13 cellular contexts compared by ENCODE assay signal in genomic region chr12:67366530-67367196, GRCh38.
A peak's percentile ranks its signal among the peaks of the same experiment; 100 is the strongest.
DNase-seq lines count a peak whose midpoint lies in the region; TF ChIP-seq lines count a peak whose summit lies in the region.
"Had no signal": no experiment of that assay in that cellular context is flagged by ENCODE, and none has a peak within 500 bp of the region (broad histone marks: within the 10 kb centered on the region; RNA-seq: fewer than 3 reads in every experiment).

No MANE protein-coding gene starts in this region.

- H3K4me1 ChIP-seq in effector memory CD4-positive, alpha-beta T cell (ENCODE audit: control insufficient read depth, insufficient read depth, low read length, poor library complexity, severe bottlenecking) = no peaks in the 10 kb centered on the region
- H3K4me1 ChIP-seq: foreskin keratinocyte had no signal

- no peaks in the 10 kb centered on the region for H3K27me3 ChIP-seq in effector memory CD4-positive, alpha-beta T cell (replicated peaks; ENCODE audit: control insufficient read depth, insufficient read depth, low read length, poor library complexity, severe bottlenecking)
- H3K27me3 ChIP-seq: foreskin keratinocyte had no signal

- H3K4me3 ChIP-seq in AG04449 (ENCODE audit: low read depth, low read length) = no peak overlapping the region
- no peak overlapping the region for H3K4me3 ChIP-seq in effector memory CD4-positive, alpha-beta T cell (ENCODE audit: insufficient read depth, low read depth, low read length, poor library complexity, severe bottlenecking)
- H3K4me3 ChIP-seq: PC-9 had no signal

- CTCF ChIA-PET in AG04449 (lab: Yijun Ruan, JAX) = interaction anchor here (0.8 to 1.1 kb wide), 2 partner anchors 11 to 17 kb away, joined by 3 read pairs; no protein-coding TSS in a partner anchor

- POLR2A ChIA-PET in AG04449 (lab: Yijun Ruan, JAX) = no interaction called here

- DNase-seq in AG04449 (ENCODE audit: low read depth, low spot score) (peak; percentile 77), GM04503 (ENCODE audit: low read depth) (peak; percentile 98), T1000 (lab: John Stamatoyannopoulos, UW) (peak; percentile 91), glomerular visceral epithelial cell (ENCODE audit: extremely low spot score) (peak; percentile 54)
- DNase-seq in effector memory CD4-positive, alpha-beta T cell = no peak
- no peak for DNase-seq in stimulated activated CD4-positive, alpha-beta T cell treated with anti-CD3 and anti-CD28 coated beads, Interleukin-4, amount 100 ng/mL, for 4 hours
- no peak for DNase-seq in activated CD4-positive, alpha-beta T cell treated with anti-CD3 and anti-CD28 coated beads for 4 hours
- DNase-seq in activated effector memory CD4-positive, alpha-beta T cell treated with Interleukin-2 at 50 U/mL for 16 hours = no peak
- DNase-seq: cortex of kidney, H7, T-helper 1 cell had no signal

- no peak for TF ChIP-seq CTCF in AG04449 (IDR thresholded peaks at IDR 0.05; ENCODE audit: insufficient read depth, low read length, missing control alignments)

- no peak overlapping the region for H3K27ac ChIP-seq in effector memory CD4-positive, alpha-beta T cell (ENCODE audit: insufficient read depth, low read length, poor library complexity, severe bottlenecking)
- H3K27ac ChIP-seq: foreskin keratinocyte, PC-9 had no signal

- H3K9me3 ChIP-seq in effector memory CD4-positive, alpha-beta T cell (ENCODE audit: control insufficient read depth, low read length) = no peaks in the 10 kb centered on the region

- no peaks in the 10 kb centered on the region for H3K36me3 ChIP-seq in effector memory CD4-positive, alpha-beta T cell (ENCODE audit: control insufficient read depth, insufficient read depth, low read length)

Comparison
In these comparisons a context has a peak if more than half of its experiments do, and no peak if none do; other contexts are left out.
1. DNase-seq: peak in AG04449 (single experiment), GM04503 (single experiment), T1000 (single experiment) and glomerular visceral epithelial cell (single experiment); none in effector memory CD4-positive, alpha-beta T cell (0 of 3), stimulated activated CD4-positive, alpha-beta T cell treated with anti-CD3 and anti-CD28 coated beads, Interleukin-4, amount 100 ng/mL, for 4 hours (0 of 2), activated CD4-positive, alpha-beta T cell treated with anti-CD3 and anti-CD28 coated beads for 4 hours (0 of 2) and activated effector memory CD4-positive, alpha-beta T cell treated with Interleukin-2 at 50 U/mL for 16 hours (single experiment).